In the genomic region with DNA sequence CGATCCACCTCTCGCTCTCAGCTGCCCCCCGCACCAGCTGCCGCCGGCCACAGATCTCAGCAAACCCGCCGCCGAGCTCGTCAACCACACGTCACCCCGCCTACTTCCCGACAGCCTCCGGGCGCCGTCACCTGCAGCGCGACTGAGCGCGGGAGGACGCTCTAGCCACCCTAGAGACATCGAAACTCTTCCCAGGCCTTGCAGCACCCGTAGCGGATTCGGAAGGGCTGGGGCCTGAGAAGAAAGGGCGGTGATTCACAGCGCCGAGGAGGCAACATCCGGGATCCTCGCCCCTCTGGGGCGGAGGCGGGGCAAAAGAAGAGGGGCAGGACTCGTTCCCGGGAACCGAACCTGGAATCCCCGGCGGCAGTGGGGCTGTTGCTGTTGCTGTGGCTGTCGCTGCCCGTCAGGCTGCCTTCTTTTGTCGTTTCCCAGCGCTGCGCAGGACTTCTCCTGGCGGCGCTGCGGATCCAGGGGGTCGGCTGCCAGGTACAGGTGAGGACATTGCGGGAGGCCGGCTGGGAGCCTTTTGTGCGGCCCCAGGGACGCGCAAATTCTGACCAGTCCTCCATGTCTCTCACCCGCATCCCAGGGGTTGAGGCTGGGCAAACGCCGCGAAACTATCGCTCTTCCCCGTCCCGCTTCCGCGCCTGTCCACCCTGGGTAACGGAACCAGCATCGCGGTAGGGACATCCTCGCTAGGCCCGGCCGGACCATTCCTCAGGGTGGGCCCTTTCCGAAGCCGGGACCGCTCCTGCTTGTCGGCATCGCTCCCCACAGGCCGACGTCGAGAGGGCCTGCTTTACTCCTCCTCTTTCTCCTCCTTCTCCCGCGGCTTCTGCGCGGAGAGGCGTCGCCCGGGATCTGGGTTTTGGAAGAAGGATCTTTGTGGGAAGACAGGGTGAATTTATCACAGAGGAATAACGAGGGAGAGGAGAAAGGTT, we compare ENCODE assay signal across 8 cellular contexts. TPM values are rescaled to one million over a fixed set of nuclear protein-coding genes. Genes with fewer than 3 reads are reported as not detected.
A peak's percentile ranks its signal among the peaks of the same experiment; 100 is the strongest.
DNase-seq lines count a peak whose midpoint lies in the region; ATAC-seq and TF ChIP-seq lines count a peak whose summit lies in the region.

A gene (plus strand): TSS at position 331 of the 944 bp plus-strand sequence. CDS start 9,443 bp downstream, outside the sequence.
A gene with protein sequence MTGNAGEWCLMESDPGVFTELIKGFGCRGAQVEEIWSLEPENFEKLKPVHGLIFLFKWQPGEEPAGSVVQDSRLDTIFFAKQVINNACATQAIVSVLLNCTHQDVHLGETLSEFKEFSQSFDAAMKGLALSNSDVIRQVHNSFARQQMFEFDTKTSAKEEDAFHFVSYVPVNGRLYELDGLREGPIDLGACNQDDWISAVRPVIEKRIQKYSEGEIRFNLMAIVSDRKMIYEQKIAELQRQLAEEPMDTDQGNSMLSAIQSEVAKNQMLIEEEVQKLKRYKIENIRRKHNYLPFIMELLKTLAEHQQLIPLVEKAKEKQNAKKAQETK (minus strand): TSS at position 79 of the 944 bp plus-strand sequence. CDS start 100 bp downstream, outside the sequence.

- H3K4me1 Mint-ChIP-seq in activated T-helper 17 cell treated with anti-CD3 and anti-CD28 coated beads, Interleukin-2, amount 50 U/mL, for 72 hours = peaks cover 46% of the 10 kb centered on the region
- peaks cover 28 to 71% (median 64%) of the 10 kb centered on the region in 4 donors for H3K4me1 Mint-ChIP-seq in naive thymus-derived CD8-positive, alpha-beta T cell

- DNase-seq in EH (ENCODE audit: low read depth) = peak; percentile 99
- peak; percentile 82 for DNase-seq in GOT3 (lab: John Stamatoyannopoulos, UW)
- peak; percentile 93 for DNase-seq in LNCaP clone FGC (ENCODE audit: low read depth)
- DNase-seq in RWPE1 (ENCODE audit: low spot score) = peak; percentile 97
- peak; percentile 99 for DNase-seq in fibroblast of lung (ENCODE audit: low read depth in 2 of 2)
- peak; percentile 82 to 96 (median 92) for DNase-seq in naive thymus-derived CD8-positive, alpha-beta T cell
- DNase-seq in stimulated activated naive CD4-positive, alpha-beta T cell (lab: John Stamatoyannopoulos, UW) = peak; percentile 88 to 96 (median 92)

- H3K4me3 Mint-ChIP-seq in activated T-helper 17 cell treated with anti-CD3 and anti-CD28 coated beads, Interleukin-2, amount 50 U/mL, for 72 hours = peak within 1 kb of the TSS; percentile 93
- peak within 1 kb of the TSS; percentile 92 to 100 (median 98) for H3K4me3 Mint-ChIP-seq in naive thymus-derived CD8-positive, alpha-beta T cell

- TF ChIP-seq CTCF in LNCaP clone FGC (IDR thresholded peaks at IDR 0.05; ENCODE audit: control insufficient read depth, extremely low read depth, insufficient read depth) (0 out of 2 replicates have a peak, but pooled peaks have one; percentile 4), RWPE1 (conservative IDR thresholded peaks at IDR 0.05; ENCODE audit: low read depth) (no peak), fibroblast of lung (conservative IDR thresholded peaks at IDR 0.05 in 1 of 2, IDR thresholded peaks at IDR 0.05 in 1 of 2; ENCODE audit: low read depth in 1 of 2, low read length in 2 of 2) (no peak)

- H3K27me3 Mint-ChIP-seq in activated T-helper 17 cell treated with anti-CD3 and anti-CD28 coated beads, Interleukin-2, amount 50 U/mL, for 72 hours = no peaks in the 10 kb centered on the region
- no peaks in the 10 kb centered on the region for H3K27me3 Mint-ChIP-seq in naive thymus-derived CD8-positive, alpha-beta T cell

- H3K27me3 ChIP-seq in fibroblast of lung (ENCODE audit: control insufficient read depth, insufficient read depth, low read length) = no peaks in the 10 kb centered on the region

- CTCF ChIA-PET in RWPE1 (lab: Yijun Ruan, JAX) = interaction anchor here (0.8 kb wide), 1 partner anchor 11 kb away, joined by 4 read pairs; no protein-coding TSS in a partner anchor

- H3K36me3 Mint-ChIP-seq in activated T-helper 17 cell treated with anti-CD3 and anti-CD28 coated beads, Interleukin-2, amount 50 U/mL, for 72 hours (ENCODE audit: low read depth) = peaks cover 47% of the 10 kb centered on the region
- peaks cover 0 to 5% (median 2%) of the 10 kb centered on the region in 3 donors for H3K36me3 Mint-ChIP-seq in naive thymus-derived CD8-positive, alpha-beta T cell

- no peaks in the 10 kb centered on the region for H3K9me3 Mint-ChIP-seq in activated T-helper 17 cell treated with anti-CD3 and anti-CD28 coated beads, Interleukin-2, amount 50 U/mL, for 72 hours
- H3K9me3 Mint-ChIP-seq in naive thymus-derived CD8-positive, alpha-beta T cell = no peaks in the 10 kb centered on the region

- H3K36me3 ChIP-seq in fibroblast of lung (ENCODE audit: control insufficient read depth, insufficient read depth, low read length) = no peaks in the 10 kb centered on the region

- peak within 1 kb of the TSS; percentile 93 for H3K4me2 ChIP-seq in fibroblast of lung (ENCODE audit: extremely low read depth, insufficient read depth, low read length)

- peaks cover 88% of the 10 kb centered on the region for H3K79me2 ChIP-seq in fibroblast of lung (ENCODE audit: control insufficient read depth, insufficient read depth, low read length)

- peak; percentile 91 for ATAC-seq in activated T-helper 17 cell treated with anti-CD3 and anti-CD28 coated beads, Interleukin-2, amount 50 U/mL, for 72 hours (replicated peaks)
- ATAC-seq in naive thymus-derived CD8-positive, alpha-beta T cell = peak; percentile 95 to 96

- H3K4me3 ChIP-seq in LNCaP clone FGC (ENCODE audit: low read depth, low read length) (peak within 1 kb of the TSS; percentile 80), fibroblast of lung (replicated peaks in 1 of 4; ENCODE audit: control extremely low read depth in 1 of 4, insufficient read depth in 1 of 4, low read depth in 3 of 4, low read length in 4 of 4) (peak within 1 kb of the TSS; percentile 81 to 99 (median 85))

- H3K27ac ChIP-seq in RWPE1 (peak within 1 kb of the TSS; percentile 98), fibroblast of lung (ENCODE audit: insufficient read depth, low read length) (peak within 1 kb of the TSS; percentile 97)

- peak within 1 kb of the TSS; percentile 100 for H3K27ac Mint-ChIP-seq in activated T-helper 17 cell treated with anti-CD3 and anti-CD28 coated beads, Interleukin-2, amount 50 U/mL, for 72 hours
- peak within 1 kb of the TSS; percentile 96 to 100 (median 98) for H3K27ac Mint-ChIP-seq in naive thymus-derived CD8-positive, alpha-beta T cell

- peak within 1 kb of the TSS; percentile 80 for H2AFZ ChIP-seq in fibroblast of lung (ENCODE audit: low read length)

- no peaks in the 10 kb centered on the region for H3K9me3 ChIP-seq in fibroblast of lung (ENCODE audit: control insufficient read depth, insufficient read depth, low read depth, low read length)

- POLR2A ChIA-PET in RWPE1 (lab: Yijun Ruan, JAX; ENCODE audit: low non-redundant PET) = interaction anchor here (1.3 kb wide), 1 partner anchor 62 kb away, joined by 3 read pairs; a partner anchor contains a TSS
- POLR2A ChIA-PET in naive thymus-derived CD8-positive, alpha-beta T cell (lab: Charles Lee) = interaction anchor here (0.6 to 1.7 kb wide), 8 partner anchors 11 to 256 kb away, joined by 3 to 30 read pairs (median 4); a partner anchor contains a TSS

- peaks cover 2% of the 10 kb centered on the region for H3K4me1 ChIP-seq in fibroblast of lung (ENCODE audit: control insufficient read depth, extremely low read depth, insufficient read depth, low read length)

- no peaks in the 10 kb centered on the region for H4K20me1 ChIP-seq in fibroblast of lung (ENCODE audit: control insufficient read depth, extremely low read depth, insufficient read depth, low read length)

- peak within 1 kb of the TSS; percentile 93 for H3K9ac ChIP-seq in fibroblast of lung (ENCODE audit: insufficient read depth, low read length)

RNA-seq across cellular contexts. Expression of the first gene that starts in this region (rescaled TPM):
- 10 to 100 TPM; 65.9 to 76.3 TPM for total RNA-seq in activated T-helper 17 cell treated with anti-CD3 and anti-CD28 coated beads, Interleukin-2, amount 50 U/mL, for 72 hours
- 164 and 207 TPM in 2 replicates for total RNA-seq in fibroblast of lung
- polyA plus RNA-seq in fibroblast of lung = 39.5 and 44.0 TPM in 2 replicates
- polyA plus RNA-seq in fibroblast of lung (2012) = 18.0 and 23.1 TPM in 2 replicates
- 22.3 and 28.9 TPM in 2 replicates for polyA minus RNA-seq in fibroblast of lung (ENCODE audit: low replicate concordance)
- total RNA-seq in naive thymus-derived CD8-positive, alpha-beta T cell = 10 to 100 TPM; 67.5 to 71.2 TPM
- polyA plus RNA-seq in naive thymus-derived CD8-positive, alpha-beta T cell = 100 to 1,000 TPM in 2 of 3 donors, 10 to 100 TPM in 1; 89.4 to 128 (median 104) TPM

RNA-seq across cellular contexts. Expression of the second gene that starts in this region (rescaled TPM):
- total RNA-seq in activated T-helper 17 cell treated with anti-CD3 and anti-CD28 coated beads, Interleukin-2, amount 50 U/mL, for 72 hours = 10 to 100 TPM; 45.2 to 75.4 TPM
- 19.5 and 24.1 TPM in 2 replicates for total RNA-seq in fibroblast of lung
- polyA plus RNA-seq in fibroblast of lung = 29.6 and 33.4 TPM in 2 replicates
- polyA plus RNA-seq in fibroblast of lung (2012) = 24.2 and 31.2 TPM in 2 replicates
- polyA minus RNA-seq in fibroblast of lung (ENCODE audit: low replicate concordance) = 1.7 and 2.1 TPM in 2 replicates
- total RNA-seq in naive thymus-derived CD8-positive, alpha-beta T cell = 10 to 100 TPM; 33.2 to 42.1 TPM
- polyA plus RNA-seq in naive thymus-derived CD8-positive, alpha-beta T cell = 10 to 100 TPM; 52.7 to 65.5 (median 63.8) TPM

Comparison
In these comparisons a context has a peak if more than half of its experiments do, and no peak if none do; other contexts are left out.
1. Peak in every context shown above with its lines: DNase-seq, ATAC-seq, H3K4me3 ChIP-seq and H3K27ac ChIP-seq.